In genomic region chr17:21330436-21331160, GRCh38 we compare ENCODE assay signal across 24 cellular contexts.
"Had no signal": no experiment of that assay in that cellular context is flagged by ENCODE, and none has a peak within 500 bp of the region (broad histone marks: within the 10 kb centered on the region; RNA-seq: fewer than 3 reads in every experiment).

No MANE protein-coding gene starts in this region.

- H3K4me1 ChIP-seq: esophagus squamous epithelium, gastrocnemius medialis, tibial nerve, vagina had no signal

- H3K4me3 ChIP-seq: esophagus squamous epithelium, gastrocnemius medialis, tibial nerve, vagina had no signal

- H3K9me3 ChIP-seq: gastrocnemius medialis, vagina had no signal

- H3K9me3 Mint-ChIP-seq: stimulated activated naive CD8-positive, alpha-beta T cell treated with anti-CD3 and anti-CD28 coated beads, Interleukin-15, Interleukin-2, amounts not matched to agents 100 ng/mL and 50 ng/mL, for 24 hours had no signal

- DNase-seq: activated CD4-positive, alpha-beta T cell treated with anti-CD3 and anti-CD28 coated beads, Interleukin-2, amount 50 U/mL, for 4 hours; activated CD8-positive, alpha-beta memory T cell treated with anti-CD3 and anti-CD28 coated beads for 24 hours; activated CD8-positive, alpha-beta memory T cell treated with anti-CD3 and anti-CD28 coated beads, Interleukin-2, amount 50 U/mL, for 4 hours; activated naive CD4-positive, alpha-beta T cell treated with anti-CD3 and anti-CD28 coated beads, Interleukin-2, amount 10 ng/mL, durations not matched to agents 7 days and 5 days; activated T-cell treated with anti-CD3 and anti-CD28 coated beads, Interleukin-2, amount 50 U/mL, for 48 hours; amygdala; caudate nucleus; dermis blood vessel endothelial cell; effector memory CD4-positive, alpha-beta T cell; esophagus squamous epithelium; gastrocnemius medialis; hippocampal formation; mesendoderm; naive B cell; retina; stimulated activated CD4-positive, alpha-beta T cell treated with anti-CD3 and anti-CD28 coated beads, Interleukin-1b, Interleukin-23, amount 100 ng/mL, for 48 hours; substantia nigra; T-cell had no signal

- H3K4me1 Mint-ChIP-seq: brain, neural crest cell had no signal

- H3K36me3 Mint-ChIP-seq: activated naive CD4-positive, alpha-beta T cell treated with anti-CD3 and anti-CD28 coated beads, Interleukin-2, amount 10 ng/mL, durations not matched to agents 7 days and 5 days; brain; naive B cell; T-cell had no signal

- H3K27ac Mint-ChIP-seq: activated naive CD4-positive, alpha-beta T cell treated with anti-CD3 and anti-CD28 coated beads, Interleukin-2, amount 10 ng/mL, durations not matched to agents 7 days and 5 days; brain; stimulated activated naive CD8-positive, alpha-beta T cell treated with anti-CD3 and anti-CD28 coated beads, Interleukin-15, Interleukin-2, amounts not matched to agents 100 ng/mL and 50 ng/mL, for 24 hours; T-cell had no signal

- H3K4me3 Mint-ChIP-seq: activated naive CD4-positive, alpha-beta T cell treated with anti-CD3 and anti-CD28 coated beads, Interleukin-2, amount 10 ng/mL, durations not matched to agents 7 days and 5 days; brain; naive B cell; neural crest cell; stimulated activated naive CD8-positive, alpha-beta T cell treated with anti-CD3 and anti-CD28 coated beads, Interleukin-15, Interleukin-2, amounts not matched to agents 100 ng/mL and 50 ng/mL, for 24 hours; T-cell had no signal

- H3K36me3 ChIP-seq: esophagus squamous epithelium, gastrocnemius medialis, tibial nerve, vagina had no signal

- ATAC-seq: gastrocnemius medialis, SK-N-SH treated with all-trans-retinoic acid at 6 μM for 48 hours, T-cell had no signal

- H3K27me3 ChIP-seq: esophagus squamous epithelium, gastrocnemius medialis, tibial nerve, vagina had no signal

- H3K27ac ChIP-seq: esophagus squamous epithelium, gastrocnemius medialis, tibial nerve, vagina had no signal
